In genomic region chr11:35305670-35306382, GRCh38 we compare ENCODE assay signal across 8 cellular contexts.
DNase-seq lines count a peak whose midpoint lies in the region; TF ChIP-seq lines count a peak whose summit lies in the region.

No MANE protein-coding gene starts in this region.

- no peak for TF ChIP-seq POLR2A in Peyer's patch (IDR thresholded peaks at IDR 0.05)

- H3K9me3 Mint-ChIP-seq in HFFc6 = no peaks in the 10 kb centered on the region
- H3K9me3 Mint-ChIP-seq in type B pancreatic cell = no peaks in the 10 kb centered on the region

- no peaks in the 10 kb centered on the region for H3K9me3 ChIP-seq in Peyer's patch
- H3K9me3 ChIP-seq in ascending aorta = no peaks in the 10 kb centered on the region

- H3K27ac ChIP-seq in Peyer's patch (no peak overlapping the region), ascending aorta (no peak overlapping the region)

- H3K27me3 ChIP-seq in Peyer's patch (no peaks in the 10 kb centered on the region), ascending aorta (no peaks in the 10 kb centered on the region)

- intact Hi-C loops in ascending aorta (cut with DNase I) = no loop called here

- H3K27ac Mint-ChIP-seq in HFFc6 = peak overlapping the region; percentile 92
- peak overlapping the region; percentile 29 for H3K27ac Mint-ChIP-seq in type B pancreatic cell

- no peaks in the 10 kb centered on the region for H3K36me3 ChIP-seq in Peyer's patch
- no peaks in the 10 kb centered on the region for H3K36me3 ChIP-seq in ascending aorta

- H3K4me3 Mint-ChIP-seq in HFFc6 (no peak overlapping the region), type B pancreatic cell (no peak overlapping the region)

- DNase-seq in NCI-H2081 (lab: John Stamatoyannopoulos, UW) (peak; percentile 21 to 29), NCI-H2081 treated with DMSO at 0.1 percent for 48 hours (lab: John Stamatoyannopoulos, UW) (no peak), HFFc6 (peak; percentile 25), Peyer's patch (peak in 2 of 3 donors; percentile 37 to 56), ascending aorta (ENCODE audit: low spot score in 2 of 2) (no peak), islet precursor cell (peak; percentile 69), type B pancreatic cell (ENCODE audit: extremely low spot score, unreplicated experiment) (no peak), cerebellar cortex (ENCODE audit: low spot score) (no peak)

- H3K4me1 Mint-ChIP-seq in HFFc6 (ENCODE audit: low read depth) (peaks cover 40% of the 10 kb centered on the region), type B pancreatic cell (ENCODE audit: unreplicated experiment) (no peaks in the 10 kb centered on the region)

- H3K27me3 Mint-ChIP-seq in HFFc6 (ENCODE audit: insufficient read depth) (peaks cover 1% of the 10 kb centered on the region; the same call in 1 of the 2 replicates), type B pancreatic cell (no peaks in the 10 kb centered on the region)

- H3K4me3 ChIP-seq in Peyer's patch (no peak overlapping the region), ascending aorta (no peak overlapping the region)

- H3K36me3 Mint-ChIP-seq in HFFc6 (ENCODE audit: low read depth) (0 out of 2 replicates have a peak, but pooled peaks cover 9% of the 10 kb centered on the region), type B pancreatic cell (no peaks in the 10 kb centered on the region)

- peak; percentile 71 for TF ChIP-seq CTCF in HFFc6 (IDR thresholded peaks at IDR 0.05)
- TF ChIP-seq CTCF in Peyer's patch (IDR thresholded peaks at IDR 0.05) = peak in 5 of 6 experiments; percentile 39 to 51 (median 49)
- TF ChIP-seq CTCF in ascending aorta (IDR thresholded peaks at IDR 0.05) = peak in 2 of 3 experiments; percentile 6 to 46
- TF ChIP-seq CTCF in type B pancreatic cell (conservative IDR thresholded peaks at IDR 0.05) = peak; percentile 71

- peaks cover 0 to 7% (median 0%) of the 10 kb centered on the region in 4 donors for H3K4me1 ChIP-seq in Peyer's patch
- no peaks in the 10 kb centered on the region for H3K4me1 ChIP-seq in ascending aorta

Comparison
In these comparisons a context has a peak if more than half of its experiments do, and no peak if none do; other contexts are left out.
1. DNase-seq: peak in NCI-H2081 (2 of 2), HFFc6 (single experiment), Peyer's patch (2 of 3) and islet precursor cell (single experiment); none in NCI-H2081 treated with DMSO at 0.1 percent for 48 hours (single experiment), ascending aorta (0 of 2), type B pancreatic cell (single experiment) and cerebellar cortex (single experiment).
2. Peak in every context shown above with its lines, with median percentiles within 50 percentile points of each other: CTCF ChIP-seq.